Comparison of ENCODE assay signal across 19 cellular contexts in genomic region chr3:61600195-61600594, GRCh38. TPM values are rescaled to one million over a fixed set of nuclear protein-coding genes. Genes with fewer than 3 reads are reported as not detected.
"Had no signal": no experiment of that assay in that cellular context is flagged by ENCODE, and none has a peak within 500 bp of the region (broad histone marks: within the 10 kb centered on the region; RNA-seq: fewer than 3 reads in every experiment).

No MANE protein-coding gene starts in this region.

- H3K4me1 ChIP-seq: prostate gland had no signal

- H3K27ac ChIP-seq: coronary artery, esophagus squamous epithelium, hepatocyte, prostate gland, tibial nerve had no signal

- H3K4me2 ChIP-seq: hepatocyte had no signal

- H3K9me3 ChIP-seq: esophagus squamous epithelium, prostate gland, tibial nerve had no signal

- H3K36me3 ChIP-seq: esophagus squamous epithelium, prostate gland, tibial nerve had no signal

- H3K4me3 ChIP-seq: coronary artery, esophagus squamous epithelium, hepatocyte, prostate gland, tibial nerve had no signal

- DNase-seq: activated CD4-positive, alpha-beta T cell treated with anti-CD3 and anti-CD28 coated beads for 4 hours; activated CD4-positive, alpha-beta T cell treated with anti-CD3 and anti-CD28 coated beads, Interleukin-2, amount 50 U/mL, for 48 hours; activated CD4-positive, CD25-positive, alpha-beta regulatory T cell; activated CD8-positive, alpha-beta memory T cell treated with anti-CD3 and anti-CD28 coated beads, Interleukin-2, amount 50 U/mL, for 48 hours; activated naive CD4-positive, alpha-beta T cell treated with Interleukin-2 at 50 U/mL for 16 hours; activated naive CD8-positive, alpha-beta T cell treated with anti-CD3 and anti-CD28 coated beads for 36 hours; activated T-cell treated with anti-CD3 and anti-CD28 coated beads, Interleukin-2, amount 50 U/mL, for 4 hours; amygdala; central memory CD4-positive, alpha-beta T cell; esophagus squamous epithelium; foreskin melanocyte; left ventricle myocardium superior; substantia nigra; T1000 had no signal

- H2AFZ ChIP-seq: hepatocyte had no signal

- H3K27me3 ChIP-seq: esophagus squamous epithelium, hepatocyte, tibial nerve had no signal

RNA-seq across cellular contexts. Expression of gene PTPRG, which starts 38.8 kb away (rescaled TPM):
- total RNA-seq: activated CD8-positive, alpha-beta memory T cell treated with anti-CD3 and anti-CD28 coated beads for 36 hours had no signal
